In the genomic region with DNA sequence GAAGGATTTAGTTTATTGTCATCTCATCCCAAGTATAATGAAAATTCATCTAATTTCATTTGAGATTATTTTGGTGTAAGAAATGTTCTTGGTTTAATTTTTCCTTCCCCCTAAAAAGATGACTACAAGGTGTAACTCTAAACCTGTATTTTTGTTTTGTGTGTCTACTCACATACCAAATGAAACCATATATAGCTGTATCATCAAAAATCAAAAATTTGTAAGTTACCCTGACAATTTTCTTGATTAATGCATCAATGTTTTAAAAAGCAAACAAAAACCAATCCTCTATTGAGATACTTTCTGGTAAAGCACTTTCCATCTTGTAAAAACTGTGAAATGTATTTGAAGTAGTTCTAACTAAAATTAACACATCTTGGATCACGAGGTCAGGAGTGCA, we compare ENCODE assay signal across 3 cellular contexts.
A peak's percentile ranks its signal among the peaks of the same experiment; 100 is the strongest.
TF ChIP-seq lines count a peak whose summit lies in the region.

No MANE protein-coding gene starts in this region.

TF ChIP-seq in HepG2, 621 proteins besides CTCF, POLR2A, EP300 and RAD21:
- TF ChIP-seq MAFK (conservative IDR thresholded peaks at IDR 0.05 in 1 of 2, IDR thresholded peaks at IDR 0.05 in 1 of 2; ENCODE audit: low read length in 2 of 2) (peak; percentile 53 to 63; a peak in 3 of 4 replicates), KMT2A (CRISPR knock-in tag; IDR thresholded peaks at IDR 0.05) (no peak)

TF ChIP-seq in GM12891, 5 proteins besides CTCF, POLR2A, EP300 and RAD21:
- no peak for TF ChIP-seq POLR2AphosphoS5 (IDR thresholded peaks at IDR 0.05; ENCODE audit: low read depth, low read length)
- TF ChIP-seq POU2F2 (IDR thresholded peaks at IDR 0.05; ENCODE audit: low read depth, low read length) = no peak
- no peak for TF ChIP-seq PAX5 (IDR thresholded peaks at IDR 0.05; ENCODE audit: insufficient read depth, low read length, severe bottlenecking)
- TF ChIP-seq SPI1 (IDR thresholded peaks at IDR 0.05; ENCODE audit: low read depth, low read length) = no peak
- TF ChIP-seq TAF1 (IDR thresholded peaks at IDR 0.05; ENCODE audit: low read depth, low read length) = no peak

TF ChIP-seq in K562, 482 proteins besides CTCF, POLR2A, EP300 and RAD21:
- TF ChIP-seq ZNF695 (CRISPR knock-in tag; IDR thresholded peaks at IDR 0.05) (no peak), MCM2 (IDR thresholded peaks at IDR 0.05; ENCODE audit: low read depth) (no peak), ARNT (IDR thresholded peaks at IDR 0.05) (no peak), MAFF (IDR thresholded peaks at IDR 0.05; ENCODE audit: low read length) (peak; percentile 50), TAL1 (IDR thresholded peaks at IDR 0.05) (no peak), C11orf30 (IDR thresholded peaks at IDR 0.05; ENCODE audit: low read depth) (peak; percentile 66), TGIF2 (CRISPR knock-in tag; IDR thresholded peaks at IDR 0.05) (no peak), ZNF316 (IDR thresholded peaks at IDR 0.05) (peak; percentile 89), POLR2AphosphoS5 (IDR thresholded peaks at IDR 0.05; ENCODE audit: control insufficient read depth, insufficient read depth, low read depth, low read length) (no peak), SMC3 (conservative IDR thresholded peaks at IDR 0.05; ENCODE audit: insufficient read depth, low read depth, low read length) (no peak), ZNF512 (tag; IDR thresholded peaks at IDR 0.05) (no peak), MAFG (tag; conservative IDR thresholded peaks at IDR 0.05) (peak; percentile 37; the same call in 1 of the 2 replicates), ZC3H4 (CRISPR knock-in tag; IDR thresholded peaks at IDR 0.05; ENCODE audit: borderline replicate concordance) (no peak), KDM4B (IDR thresholded peaks at IDR 0.05; ENCODE audit: borderline replicate concordance in 2 of 2, low read depth in 1 of 2) (no peak), ZNF41 (CRISPR knock-in tag; conservative IDR thresholded peaks at IDR 0.05) (no peak), LEF1 (IDR thresholded peaks at IDR 0.05) (no peak), CXXC5 (CRISPR knock-in tag; IDR thresholded peaks at IDR 0.05) (no peak)
- TF ChIP-seq, protein P1, sequence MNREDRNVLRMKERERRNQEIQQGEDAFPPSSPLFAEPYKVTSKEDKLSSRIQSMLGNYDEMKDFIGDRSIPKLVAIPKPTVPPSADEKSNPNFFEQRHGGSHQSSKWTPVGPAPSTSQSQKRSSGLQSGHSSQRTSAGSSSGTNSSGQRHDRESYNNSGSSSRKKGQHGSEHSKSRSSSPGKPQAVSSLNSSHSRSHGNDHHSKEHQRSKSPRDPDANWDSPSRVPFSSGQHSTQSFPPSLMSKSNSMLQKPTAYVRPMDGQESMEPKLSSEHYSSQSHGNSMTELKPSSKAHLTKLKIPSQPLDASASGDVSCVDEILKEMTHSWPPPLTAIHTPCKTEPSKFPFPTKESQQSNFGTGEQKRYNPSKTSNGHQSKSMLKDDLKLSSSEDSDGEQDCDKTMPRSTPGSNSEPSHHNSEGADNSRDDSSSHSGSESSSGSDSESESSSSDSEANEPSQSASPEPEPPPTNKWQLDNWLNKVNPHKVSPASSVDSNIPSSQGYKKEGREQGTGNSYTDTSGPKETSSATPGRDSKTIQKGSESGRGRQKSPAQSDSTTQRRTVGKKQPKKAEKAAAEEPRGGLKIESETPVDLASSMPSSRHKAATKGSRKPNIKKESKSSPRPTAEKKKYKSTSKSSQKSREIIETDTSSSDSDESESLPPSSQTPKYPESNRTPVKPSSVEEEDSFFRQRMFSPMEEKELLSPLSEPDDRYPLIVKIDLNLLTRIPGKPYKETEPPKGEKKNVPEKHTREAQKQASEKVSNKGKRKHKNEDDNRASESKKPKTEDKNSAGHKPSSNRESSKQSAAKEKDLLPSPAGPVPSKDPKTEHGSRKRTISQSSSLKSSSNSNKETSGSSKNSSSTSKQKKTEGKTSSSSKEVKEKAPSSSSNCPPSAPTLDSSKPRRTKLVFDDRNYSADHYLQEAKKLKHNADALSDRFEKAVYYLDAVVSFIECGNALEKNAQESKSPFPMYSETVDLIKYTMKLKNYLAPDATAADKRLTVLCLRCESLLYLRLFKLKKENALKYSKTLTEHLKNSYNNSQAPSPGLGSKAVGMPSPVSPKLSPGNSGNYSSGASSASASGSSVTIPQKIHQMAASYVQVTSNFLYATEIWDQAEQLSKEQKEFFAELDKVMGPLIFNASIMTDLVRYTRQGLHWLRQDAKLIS (CRISPR knock-in tag; IDR thresholded peaks at IDR 0.05) = no peak
- TF ChIP-seq, protein P2, sequence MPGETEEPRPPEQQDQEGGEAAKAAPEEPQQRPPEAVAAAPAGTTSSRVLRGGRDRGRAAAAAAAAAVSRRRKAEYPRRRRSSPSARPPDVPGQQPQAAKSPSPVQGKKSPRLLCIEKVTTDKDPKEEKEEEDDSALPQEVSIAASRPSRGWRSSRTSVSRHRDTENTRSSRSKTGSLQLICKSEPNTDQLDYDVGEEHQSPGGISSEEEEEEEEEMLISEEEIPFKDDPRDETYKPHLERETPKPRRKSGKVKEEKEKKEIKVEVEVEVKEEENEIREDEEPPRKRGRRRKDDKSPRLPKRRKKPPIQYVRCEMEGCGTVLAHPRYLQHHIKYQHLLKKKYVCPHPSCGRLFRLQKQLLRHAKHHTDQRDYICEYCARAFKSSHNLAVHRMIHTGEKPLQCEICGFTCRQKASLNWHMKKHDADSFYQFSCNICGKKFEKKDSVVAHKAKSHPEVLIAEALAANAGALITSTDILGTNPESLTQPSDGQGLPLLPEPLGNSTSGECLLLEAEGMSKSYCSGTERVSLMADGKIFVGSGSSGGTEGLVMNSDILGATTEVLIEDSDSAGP (CRISPR knock-in tag; IDR thresholded peaks at IDR 0.05) = no peak
- TF ChIP-seq, protein P3, sequence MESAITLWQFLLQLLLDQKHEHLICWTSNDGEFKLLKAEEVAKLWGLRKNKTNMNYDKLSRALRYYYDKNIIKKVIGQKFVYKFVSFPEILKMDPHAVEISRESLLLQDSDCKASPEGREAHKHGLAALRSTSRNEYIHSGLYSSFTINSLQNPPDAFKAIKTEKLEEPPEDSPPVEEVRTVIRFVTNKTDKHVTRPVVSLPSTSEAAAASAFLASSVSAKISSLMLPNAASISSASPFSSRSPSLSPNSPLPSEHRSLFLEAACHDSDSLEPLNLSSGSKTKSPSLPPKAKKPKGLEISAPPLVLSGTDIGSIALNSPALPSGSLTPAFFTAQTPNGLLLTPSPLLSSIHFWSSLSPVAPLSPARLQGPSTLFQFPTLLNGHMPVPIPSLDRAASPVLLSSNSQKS (CRISPR knock-in tag; IDR thresholded peaks at IDR 0.05) = no peak
TF ChIP-seq in K562: peak in this region for 4.
